In the genomic region with DNA sequence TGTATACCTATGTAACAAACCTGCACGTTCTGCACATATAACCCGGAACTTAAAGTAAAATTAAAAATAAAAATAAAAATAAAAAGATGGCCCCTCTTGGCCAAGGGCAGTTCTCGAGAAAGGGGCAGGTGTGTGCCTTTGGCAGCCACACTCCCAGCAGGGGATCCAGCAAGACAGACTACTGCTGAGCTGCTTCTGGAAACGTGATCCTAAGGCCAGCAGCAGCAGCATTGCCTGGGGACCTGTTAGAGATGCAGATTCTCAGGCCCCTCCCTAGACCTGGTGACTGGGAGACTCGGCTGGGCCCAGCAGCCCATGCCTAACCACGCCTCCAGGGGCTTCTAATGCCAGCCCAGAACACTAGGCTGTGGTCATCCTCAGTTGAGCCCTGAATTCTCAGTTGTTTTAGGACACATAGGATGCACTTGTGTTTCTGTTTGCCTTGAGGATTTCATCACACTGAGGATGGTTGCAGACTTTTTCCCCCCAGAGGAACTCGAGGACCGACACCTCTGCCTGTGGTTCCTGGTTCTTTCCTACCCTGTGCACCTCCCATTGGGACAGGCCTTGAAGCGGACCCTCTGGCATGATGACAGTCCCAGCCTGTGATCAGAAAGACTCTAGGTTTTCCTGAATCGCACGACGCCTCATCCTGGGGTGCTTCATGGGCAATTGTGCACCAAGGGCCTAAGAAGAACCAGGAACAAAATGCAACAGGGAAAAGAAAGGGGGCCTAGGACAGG, we compare ENCODE assay signal across 1 cellular context.
TF ChIP-seq lines count a peak whose summit lies in the region.

No MANE protein-coding gene starts in this region.

TF ChIP-seq in SK-N-SH treated with all-trans-retinoic acid at 6 μM for 48 hours, 23 proteins besides CTCF, POLR2A, EP300 and RAD21 (continued from another document):
- TF ChIP-seq, protein P1, sequence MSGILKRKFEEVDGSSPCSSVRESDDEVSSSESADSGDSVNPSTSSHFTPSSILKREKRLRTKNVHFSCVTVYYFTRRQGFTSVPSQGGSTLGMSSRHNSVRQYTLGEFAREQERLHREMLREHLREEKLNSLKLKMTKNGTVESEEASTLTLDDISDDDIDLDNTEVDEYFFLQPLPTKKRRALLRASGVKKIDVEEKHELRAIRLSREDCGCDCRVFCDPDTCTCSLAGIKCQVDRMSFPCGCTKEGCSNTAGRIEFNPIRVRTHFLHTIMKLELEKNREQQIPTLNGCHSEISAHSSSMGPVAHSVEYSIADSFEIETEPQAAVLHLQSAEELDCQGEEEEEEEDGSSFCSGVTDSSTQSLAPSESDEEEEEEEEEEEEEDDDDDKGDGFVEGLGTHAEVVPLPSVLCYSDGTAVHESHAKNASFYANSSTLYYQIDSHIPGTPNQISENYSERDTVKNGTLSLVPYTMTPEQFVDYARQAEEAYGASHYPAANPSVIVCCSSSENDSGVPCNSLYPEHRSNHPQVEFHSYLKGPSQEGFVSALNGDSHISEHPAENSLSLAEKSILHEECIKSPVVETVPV (CRISPR knock-in tag; IDR thresholded peaks at IDR 0.05), result no peak
- no peak for TF ChIP-seq ZNF70 (CRISPR knock-in tag; IDR thresholded peaks at IDR 0.05)
- TF ChIP-seq GLIS3 (CRISPR knock-in tag; IDR thresholded peaks at IDR 0.05), result no peak
